ENCODE assay signal across 16 cellular contexts in the genomic region with DNA sequence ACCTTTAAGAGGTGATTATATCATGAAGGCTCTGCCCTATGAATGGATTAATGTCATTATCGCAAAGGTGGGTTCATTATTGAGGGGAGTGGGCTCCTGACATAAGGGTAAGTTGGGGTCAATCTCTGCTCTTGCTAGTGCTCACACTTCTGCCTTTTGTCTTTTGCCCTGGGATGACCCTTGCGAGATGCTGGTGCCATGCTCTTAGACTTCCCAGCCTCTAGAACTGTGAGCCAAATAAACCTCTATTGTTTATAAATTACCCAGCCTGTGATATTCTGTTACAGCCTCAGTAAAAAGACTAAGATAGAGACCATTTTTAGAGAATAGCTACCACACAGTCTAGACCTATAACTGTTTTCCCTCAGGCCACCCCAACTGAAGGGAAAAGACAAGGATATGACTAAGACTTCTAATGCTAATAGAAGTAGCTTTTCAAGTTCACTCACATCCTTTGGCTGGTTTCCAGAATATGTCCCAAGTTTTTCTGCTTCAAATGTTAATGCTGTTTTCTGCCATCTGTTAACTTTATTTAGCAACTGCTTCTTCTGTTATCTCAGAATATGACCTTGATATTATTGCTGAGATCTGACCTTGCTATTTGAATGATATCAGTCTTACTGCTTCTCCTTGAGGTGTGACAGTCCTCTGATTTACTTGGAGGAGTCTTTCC.
DNase-seq lines count a peak whose midpoint lies in the region; ATAC-seq, FAIRE-seq and TF ChIP-seq lines count a peak whose summit lies in the region.
"Had no signal": no experiment of that assay in that cellular context is flagged by ENCODE, and none has a peak within 500 bp of the region (broad histone marks: within the 10 kb centered on the region; RNA-seq: fewer than 3 reads in every experiment).

No MANE protein-coding gene starts in this region.

- TF ChIP-seq RAD21 in HepG2 (CRISPR knock-in tag; IDR thresholded peaks at IDR 0.05), result no peak

- TF ChIP-seq EP300 in HepG2 (IDR thresholded peaks at IDR 0.05; ENCODE audit: low read depth in 2 of 2, low read length in 2 of 2), result no peak
- TF ChIP-seq EP300 in HepG2 (CRISPR knock-in tag; IDR thresholded peaks at IDR 0.05; ENCODE audit: borderline replicate concordance), result no peak

- H3K27me3 Mint-ChIP-seq in T-cell, result peaks cover 0 to 4% of the 10 kb centered on the region in 2 donors

- peaks cover 10% of the 10 kb centered on the region; the same call in 1 of the 2 replicates for H3K9me3 ChIP-seq in HepG2 (ENCODE audit: low read length)

- WGBS in HepG2 (ENCODE audit: low lambda C conversion rate), result 58% methylated on average over 2 of the region's 2 CpGs

- H3K27ac ChIP-seq in HepG2 (ENCODE audit: extremely low read length, insufficient read depth, low read length), result no peak overlapping the region
- H3K27ac ChIP-seq: upper lobe of left lung had no signal

- no peaks in the 10 kb centered on the region for H3K36me3 Mint-ChIP-seq in T-cell

- no peak overlapping the region for H3K4me2 ChIP-seq in HepG2 (ENCODE audit: low read depth, low read length)

- TF ChIP-seq CTCF in choroid plexus epithelial cell (conservative IDR thresholded peaks at IDR 0.05; ENCODE audit: low read depth, low read length), result no peak
- no peak for TF ChIP-seq CTCF in HepG2 (CRISPR knock-in tag; IDR thresholded peaks at IDR 0.05)

- H3K9ac ChIP-seq in HepG2 (ENCODE audit: insufficient read depth, low read depth, low read length), result no peak overlapping the region

- H3K4me3 ChIP-seq in choroid plexus epithelial cell (ENCODE audit: low read depth, low read length) (no peak overlapping the region), HepG2 (replicated peaks in 1 of 3; ENCODE audit: insufficient read depth in 1 of 3, low read depth in 2 of 3, low read length in 3 of 3) (no peak overlapping the region)
- H3K4me3 ChIP-seq: upper lobe of left lung had no signal

- H3K4me1 Mint-ChIP-seq in T-cell, result no peaks in the 10 kb centered on the region

- DNase-seq in Daoy (ENCODE audit: low read depth) (peak; percentile 6), NCI-H446 (lab: John Stamatoyannopoulos, UW) (peak; percentile 18 to 82), choroid plexus epithelial cell (ENCODE audit: low read depth) (peak; percentile 81), HepG2 (ENCODE audit: low spot score) (no peak), SKM-1 (lab: John Stamatoyannopoulos, UW; ENCODE audit: unreplicated experiment) (no peak), T-cell (no peak)
- DNase-seq: activated gamma-delta T cell treated with Interleukin-2 at 50 U/mL for 16 hours; GOT3; mesendoderm; NCI-H1105; stimulated activated CD4-positive, alpha-beta T cell treated with anti-CD3 and anti-CD28 coated beads, Interleukin-4, amount 100 ng/mL, for 24 hours; upper lobe of left lung had no signal

- H2AFZ ChIP-seq in HepG2 (ENCODE audit: low read length), result no peak overlapping the region

- H3K4me1 ChIP-seq in HepG2 (ENCODE audit: insufficient read depth, low read length), result peaks cover 27% of the 10 kb centered on the region
- H3K4me1 ChIP-seq: upper lobe of left lung had no signal

- peaks cover 7 to 13% (median 12%) of the 10 kb centered on the region in 3 donors for H3K9me3 Mint-ChIP-seq in T-cell

- FAIRE-seq in HepG2 (lab: Jason Lieb, UNC), result no peak
- FAIRE-seq: frontal cortex had no signal

- BruUV-seq in HepG2 (replicated peaks; lab: Mats Ljungman, UMichigan), result no TSS peak

- no peak overlapping the region for H3K27ac Mint-ChIP-seq in T-cell

- CTCF ChIA-PET in HepG2 (lab: Yijun Ruan, JAX; ENCODE audit: low intra/inter-chr PET ratio, low total read pairs), result no interaction called here
- CTCF ChIA-PET in T-cell (lab: Charles Lee), result no interaction called here

- no peaks in the 10 kb centered on the region for H4K20me1 ChIP-seq in HepG2 (ENCODE audit: insufficient read depth, low read length)

- TF ChIP-seq POLR2A in HepG2 (IDR thresholded peaks at IDR 0.05; ENCODE audit: insufficient read depth in 1 of 2, low read depth in 2 of 2, low read length in 2 of 2), result no peak

- no peaks in the 10 kb centered on the region; a peak in 1 of 5 replicates for H3K27me3 ChIP-seq in HepG2 (ENCODE audit: control insufficient read depth in 1 of 2, insufficient read depth in 2 of 2, low read length in 2 of 2)
- H3K27me3 ChIP-seq: upper lobe of left lung had no signal

- ATAC-seq in HepG2 (no peak), GM21619 (IDR thresholded peaks at IDR 0.05; ENCODE audit: unreplicated experiment) (no peak), HG02973 (IDR thresholded peaks at IDR 0.05; ENCODE audit: unreplicated experiment) (no peak), T-cell (replicated peaks in 1 of 4) (no peak)

- H3K4me3 Mint-ChIP-seq in T-cell, result no peak overlapping the region
- H3K4me3 Mint-ChIP-seq: neural crest cell had no signal

- H3K79me2 ChIP-seq in HepG2 (ENCODE audit: insufficient read depth, low read length), result no peaks in the 10 kb centered on the region

- POLR2A ChIA-PET in HepG2 (lab: Yijun Ruan, JAX) (no interaction called here), T-cell (lab: Charles Lee) (no interaction called here)

- in situ Hi-C loops in HepG2 (cut with HindIII; ENCODE audit: extremely low pct_ligation_motif_present, low pct_unique_long_range_greater_than_20kb), result no loop called here

- no peaks in the 10 kb centered on the region for H3K36me3 ChIP-seq in HepG2 (replicated peaks in 1 of 2; ENCODE audit: control insufficient read depth in 1 of 2, insufficient read depth in 2 of 2, low read length in 2 of 2)
- H3K36me3 ChIP-seq: upper lobe of left lung had no signal

- intact Hi-C loops in HepG2 (cut with micrococcal nuclease; ENCODE audit: unreplicated experiment), result no loop called here

TF ChIP-seq in HepG2, 621 proteins besides CTCF, POLR2A, EP300 and RAD21:
- TF ChIP-seq ZNF564 (CRISPR knock-in tag; IDR thresholded peaks at IDR 0.05) (peak; percentile 95), KDM4B (CRISPR knock-in tag; IDR thresholded peaks at IDR 0.05) (no peak), ZNF431 (CRISPR knock-in tag; IDR thresholded peaks at IDR 0.05; ENCODE audit: borderline replicate concordance, low read depth) (no peak), ZFP36 (IDR thresholded peaks at IDR 0.05; ENCODE audit: borderline replicate concordance, low read depth, low read length, partially characterized antibody) (no peak)
- TF ChIP-seq, protein P1, sequence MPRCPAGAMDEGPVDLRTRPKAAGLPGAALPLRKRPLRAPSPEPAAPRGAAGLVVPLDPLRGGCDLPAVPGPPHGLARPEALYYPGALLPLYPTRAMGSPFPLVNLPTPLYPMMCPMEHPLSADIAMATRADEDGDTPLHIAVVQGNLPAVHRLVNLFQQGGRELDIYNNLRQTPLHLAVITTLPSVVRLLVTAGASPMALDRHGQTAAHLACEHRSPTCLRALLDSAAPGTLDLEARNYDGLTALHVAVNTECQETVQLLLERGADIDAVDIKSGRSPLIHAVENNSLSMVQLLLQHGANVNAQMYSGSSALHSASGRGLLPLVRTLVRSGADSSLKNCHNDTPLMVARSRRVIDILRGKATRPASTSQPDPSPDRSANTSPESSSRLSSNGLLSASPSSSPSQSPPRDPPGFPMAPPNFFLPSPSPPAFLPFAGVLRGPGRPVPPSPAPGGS (CRISPR knock-in tag; IDR thresholded peaks at IDR 0.05), result no peak
- TF ChIP-seq, protein P2, sequence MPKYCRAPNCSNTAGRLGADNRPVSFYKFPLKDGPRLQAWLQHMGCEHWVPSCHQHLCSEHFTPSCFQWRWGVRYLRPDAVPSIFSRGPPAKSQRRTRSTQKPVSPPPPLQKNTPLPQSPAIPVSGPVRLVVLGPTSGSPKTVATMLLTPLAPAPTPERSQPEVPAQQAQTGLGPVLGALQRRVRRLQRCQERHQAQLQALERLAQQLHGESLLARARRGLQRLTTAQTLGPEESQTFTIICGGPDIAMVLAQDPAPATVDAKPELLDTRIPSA (CRISPR knock-in tag; IDR thresholded peaks at IDR 0.05; ENCODE audit: borderline replicate concordance), result no peak
- TF ChIP-seq, protein P3, sequence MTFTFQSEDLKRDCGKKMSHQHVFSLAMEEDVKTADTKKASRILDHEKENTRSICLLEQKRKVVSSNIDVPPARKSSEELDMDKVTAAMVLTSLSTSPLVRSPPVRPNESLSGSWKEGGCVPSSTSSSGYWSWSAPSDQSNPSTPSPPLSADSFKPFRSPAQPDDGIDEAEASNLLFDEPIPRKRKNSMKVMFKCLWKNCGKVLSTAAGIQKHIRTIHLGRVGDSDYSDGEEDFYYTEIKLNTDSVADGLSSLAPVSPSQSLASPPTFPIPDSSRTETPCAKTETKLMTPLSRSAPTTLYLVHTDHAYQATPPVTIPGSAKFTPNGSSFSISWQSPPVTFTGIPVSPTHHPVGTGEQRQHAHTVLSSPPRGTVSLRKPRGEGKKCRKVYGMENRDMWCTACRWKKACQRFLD (CRISPR knock-in tag; IDR thresholded peaks at IDR 0.05; ENCODE audit: borderline replicate concordance), result no peak

Comparison
In these comparisons a context has a peak if more than half of its experiments do, and no peak if none do; other contexts are left out.
1. DNase-seq: peak in Daoy (single experiment), NCI-H446 (2 of 2) and choroid plexus epithelial cell (single experiment); none in HepG2 (single experiment), SKM-1 (single experiment) and T-cell (0 of 34).